10 cellular contexts compared by ENCODE assay signal in the genomic region with DNA sequence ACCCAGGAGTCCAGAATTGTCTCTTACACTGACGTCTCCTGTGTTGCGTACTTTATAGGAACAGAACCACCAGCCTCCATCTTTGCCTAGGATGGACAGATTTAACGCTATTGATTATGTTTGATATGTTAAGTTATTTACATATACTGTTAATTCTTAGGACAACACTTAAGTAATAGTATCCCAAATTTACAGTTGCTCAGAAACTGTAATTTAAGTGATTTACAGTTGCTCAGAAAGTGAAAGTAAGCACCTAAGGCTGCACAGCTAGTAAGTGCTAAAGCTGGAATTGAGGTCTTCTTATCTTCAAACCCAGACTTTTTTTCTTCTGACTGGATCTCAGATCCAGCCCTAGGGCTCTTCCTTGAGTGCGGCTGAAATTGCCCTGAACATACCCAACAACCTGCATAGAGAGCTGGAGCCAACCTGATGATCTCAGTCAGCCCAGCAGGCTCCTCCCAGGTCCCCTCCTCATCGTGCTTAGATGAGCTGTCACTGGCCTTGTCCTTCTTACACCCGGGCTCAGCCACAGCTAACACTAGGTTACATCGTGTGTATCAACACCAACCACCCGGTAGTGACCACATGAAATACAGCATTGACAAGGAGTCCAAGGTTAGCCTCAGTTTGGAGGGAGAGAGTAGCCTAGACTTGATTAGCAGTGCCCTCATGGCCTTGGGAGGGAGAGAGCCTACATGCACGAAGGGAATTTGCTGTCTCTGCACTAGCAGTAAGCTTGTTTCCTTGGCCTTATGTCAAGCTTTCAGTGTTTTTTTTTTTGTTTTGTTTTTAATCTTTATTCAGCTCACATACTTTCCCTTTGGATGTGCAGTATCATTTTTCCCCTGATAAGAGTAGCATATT.
DNase-seq lines count a peak whose midpoint lies in the region; ATAC-seq and TF ChIP-seq lines count a peak whose summit lies in the region.
"Had no signal": no experiment of that assay in that cellular context is flagged by ENCODE, and none has a peak within 500 bp of the region (broad histone marks: within the 10 kb centered on the region; RNA-seq: fewer than 3 reads in every experiment).

No MANE protein-coding gene starts in this region.

- TF ChIP-seq CTCF in right atrium auricular region (IDR thresholded peaks at IDR 0.05) (no peak), brain microvascular endothelial cell (IDR thresholded peaks at IDR 0.05; ENCODE audit: low read depth, low read length, missing control alignments) (no peak), left lung (IDR thresholded peaks at IDR 0.05) (no peak), upper lobe of right lung (IDR thresholded peaks at IDR 0.05) (no peak)

- no peaks in the 10 kb centered on the region for H3K27me3 ChIP-seq in right atrium auricular region
- H3K27me3 ChIP-seq in brain microvascular endothelial cell (replicated peaks), result no peaks in the 10 kb centered on the region
- H3K27me3 ChIP-seq in left lung, result no peaks in the 10 kb centered on the region
- H3K27me3 ChIP-seq in upper lobe of right lung, result no peaks in the 10 kb centered on the region

- H3K9me3 ChIP-seq in right atrium auricular region, result peaks cover 0 to 8% of the 10 kb centered on the region in 2 donors
- peaks cover 0 to 2% of the 10 kb centered on the region in 2 donors for H3K9me3 ChIP-seq in left lung
- H3K9me3 ChIP-seq in upper lobe of right lung, result no peaks in the 10 kb centered on the region

- intact Hi-C loops in left cardiac atrium (cut with DNase I), result no loop called here
- intact Hi-C loops in left lung (cut with DNase I), result no loop called here
- intact Hi-C loops in upper lobe of right lung (cut with DNase I), result no loop called here

- no peak overlapping the region for H3K4me3 ChIP-seq in right atrium auricular region
- no peak overlapping the region for H3K4me3 ChIP-seq in brain microvascular endothelial cell (ENCODE audit: low read depth, low read length)
- H3K4me3 ChIP-seq in left lung, result no peak overlapping the region
- H3K4me3 ChIP-seq in upper lobe of right lung, result no peak overlapping the region

- in situ Hi-C loops in brain microvascular endothelial cell (cut with HindIII; ENCODE audit: low pct_ligation_motif_present, low sequenced_read_pairs), result no loop called here

- peak; percentile 28 to 80 for ATAC-seq in left cardiac atrium
- ATAC-seq in left lung, result peak; percentile 52
- ATAC-seq in upper lobe of right lung, result peak; percentile 38
- no peak for ATAC-seq in GM19328 (IDR thresholded peaks at IDR 0.05; ENCODE audit: unreplicated experiment)
- no peak for ATAC-seq in HG03469 (IDR thresholded peaks at IDR 0.05; ENCODE audit: unreplicated experiment)

- no peaks in the 10 kb centered on the region for H3K36me3 ChIP-seq in right atrium auricular region
- H3K36me3 ChIP-seq in brain microvascular endothelial cell (replicated peaks), result no peaks in the 10 kb centered on the region
- no peaks in the 10 kb centered on the region for H3K36me3 ChIP-seq in left lung
- no peaks in the 10 kb centered on the region for H3K36me3 ChIP-seq in upper lobe of right lung

- peaks cover 0 to 44% of the 10 kb centered on the region in 2 donors for H3K4me1 ChIP-seq in right atrium auricular region
- H3K4me1 ChIP-seq in left lung, result no peaks in the 10 kb centered on the region
- H3K4me1 ChIP-seq in upper lobe of right lung, result peaks cover 13% of the 10 kb centered on the region

- DNase-seq in left cardiac atrium, result no peak
- no peak for DNase-seq in right atrium auricular region (ENCODE audit: low spot score)
- DNase-seq in brain microvascular endothelial cell, result peak; percentile 45
- no peak for DNase-seq in left lung
- no peak for DNase-seq in upper lobe of right lung
- DNase-seq in activated naive CD4-positive, alpha-beta T cell treated with anti-CD3 and anti-CD28 coated beads, Interleukin-2, amount 50 U/mL, for 16 hours, result no peak
- DNase-seq: NCI-H2081, SW 1271 had no signal

- H3K27ac ChIP-seq in right atrium auricular region (peak overlapping the region in 1 of 2 donors; percentile 11), brain microvascular endothelial cell (no peak overlapping the region), left lung (no peak overlapping the region), upper lobe of right lung (peak overlapping the region; percentile 42)

Comparison
In these comparisons a context has a peak if more than half of its experiments do, and no peak if none do; other contexts are left out.
1. ATAC-seq: peak in left cardiac atrium (2 of 2), left lung (single experiment) and upper lobe of right lung (single experiment); none in GM19328 (single experiment) and HG03469 (single experiment).